27 cellular contexts compared by ENCODE assay signal in the genomic region with DNA sequence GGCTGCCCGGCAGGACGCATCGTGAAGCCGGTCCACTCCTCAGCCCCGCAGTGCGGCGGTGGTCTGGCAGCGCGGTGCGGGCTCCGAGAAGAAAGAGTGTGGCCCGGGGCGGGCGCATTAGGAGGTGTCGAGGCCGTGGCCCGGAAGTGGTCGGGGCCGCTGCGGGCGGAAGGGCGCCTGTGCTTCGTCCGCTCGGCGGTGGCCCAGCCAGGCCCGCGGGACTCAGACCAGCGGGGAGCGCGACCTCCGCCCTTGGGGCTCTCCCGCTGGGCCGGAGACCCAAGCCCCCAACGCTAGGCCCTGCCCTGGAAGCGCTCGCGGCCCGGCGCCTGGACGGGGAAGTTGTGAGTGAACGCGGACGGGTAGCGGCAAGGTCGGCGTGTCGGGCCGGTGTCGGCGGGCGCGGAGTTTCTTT. TPM values are rescaled to one million over a fixed set of nuclear protein-coding genes. Genes with fewer than 3 reads are reported as not detected.
DNase-seq lines count a peak whose midpoint lies in the region; ATAC-seq and TF ChIP-seq lines count a peak whose summit lies in the region.
"Had no signal": no experiment of that assay in that cellular context is flagged by ENCODE, and none has a peak within 500 bp of the region (broad histone marks: within the 10 kb centered on the region; RNA-seq: fewer than 3 reads in every experiment).

No MANE protein-coding gene starts in this region.

- H3K4me1 Mint-ChIP-seq in CD14-positive monocyte (peaks cover 14% of the 10 kb centered on the region), activated B cell treated with CpG ODN at 0.5 μM for 24 hours (no peaks in the 10 kb centered on the region)
- H3K4me1 Mint-ChIP-seq: activated CD4-positive, alpha-beta T cell treated with anti-CD3 and anti-CD28 coated beads, Interleukin-2, amount 10 ng/mL, durations not matched to agents 24 days and 14 days; central memory CD8-positive, alpha-beta T cell; stimulated activated naive CD8-positive, alpha-beta T cell treated with anti-CD3 and anti-CD28 coated beads, Interleukin-15, amount 100 ng/mL, for 72 hours had no signal

- H3K36me3 ChIP-seq in ovary (no peaks in the 10 kb centered on the region), suprapubic skin (no peaks in the 10 kb centered on the region), MG63 (no peaks in the 10 kb centered on the region)
- H3K36me3 ChIP-seq: BE2C had no signal

- H3K9me3 Mint-ChIP-seq in CD14-positive monocyte = peaks cover 8 to 35% (median 19%) of the 10 kb centered on the region in 7 donors
- H3K9me3 Mint-ChIP-seq in activated B cell treated with CpG ODN at 0.5 μM for 24 hours = no peaks in the 10 kb centered on the region
- H3K9me3 Mint-ChIP-seq: activated CD4-positive, alpha-beta T cell treated with anti-CD3 and anti-CD28 coated beads, Interleukin-2, amount 10 ng/mL, durations not matched to agents 24 days and 14 days; activated naive CD4-positive, alpha-beta T cell treated with anti-CD3 and anti-CD28 coated beads for 36 hours; central memory CD8-positive, alpha-beta T cell; nephron; stimulated activated naive CD8-positive, alpha-beta T cell treated with anti-CD3 and anti-CD28 coated beads, Interleukin-15, amount 100 ng/mL, for 72 hours; T-helper 2 cell treated with Interferon-gamma antibody and Interleukin-4, amounts not matched to agents 5 μg/mL and 100 μg/mL, for 36 hours; type B pancreatic cell had no signal

- CTCF ChIA-PET in activated B cell treated with CpG ODN at 0.5 μM for 24 hours (lab: Charles Lee) = no interaction called here

- H3K27me3 Mint-ChIP-seq in CD14-positive monocyte (ENCODE audit: low read depth in 3 of 3) (peaks cover 10 to 12% (median 11%) of the 10 kb centered on the region in 3 donors), activated B cell treated with CpG ODN at 0.5 μM for 24 hours (peaks cover 5% of the 10 kb centered on the region)

- TF ChIP-seq EP300 in ovary (IDR thresholded peaks at IDR 0.05) (no peak), suprapubic skin (IDR thresholded peaks at IDR 0.05) (no peak)

- 16% methylated on average over 53 of the region's 53 CpGs for WGBS in right cardiac atrium
- WGBS in ovary, 3 donors = 41 to 55% (median 43%) methylated on average over 48 to 53 of the region's 53 CpGs
- WGBS in suprapubic skin = 41% methylated on average over 47 of the region's 53 CpGs

- H3K36me3 Mint-ChIP-seq in CD14-positive monocyte (peaks cover 0 to 3% of the 10 kb centered on the region in 2 donors), activated B cell treated with CpG ODN at 0.5 μM for 24 hours (ENCODE audit: low read depth) (no peaks in the 10 kb centered on the region)
- H3K36me3 Mint-ChIP-seq: type B pancreatic cell had no signal

- H3K4me3 ChIP-seq in right cardiac atrium (ENCODE audit: low read length) (no peak overlapping the region), ovary (no peak overlapping the region), suprapubic skin (no peak overlapping the region), MG63 (no peak overlapping the region)
- H3K4me3 ChIP-seq: A549 had no signal

- ATAC-seq in activated B cell treated with CpG ODN at 0.5 μM for 24 hours (ENCODE audit: low read depth) = peak; percentile 71
- ATAC-seq in right cardiac atrium = peak; percentile 53 to 63
- ATAC-seq in HG02885 (IDR thresholded peaks at IDR 0.05; ENCODE audit: poor library complexity, unreplicated experiment) = no peak
- ATAC-seq: sciatic nerve; stimulated activated naive CD8-positive, alpha-beta T cell treated with anti-CD3 and anti-CD28 coated beads, Interleukin-15, amount 100 ng/mL, for 72 hours had no signal

- intact Hi-C loops in CD14-positive monocyte (cut with micrococcal nuclease) = no loop called here
- intact Hi-C loops in activated B cell treated with CpG ODN at 0.5 μM for 24 hours (cut with micrococcal nuclease) = no loop called here
- intact Hi-C loops in right cardiac atrium (cut with DNase I) = no loop called here
- intact Hi-C loops in ovary (cut with DNase I) = loop anchor here in 1 of 4 donors (10.0 kb wide), 1 partner anchor 46 kb away; no protein-coding TSS in a partner anchor

- DNase-seq in CD14-positive monocyte (ENCODE audit: low spot score) (no peak), activated B cell treated with CpG ODN at 0.5 μM for 24 hours (peak; percentile 19), right cardiac atrium (peak in 2 of 3 donors; percentile 28 to 55), ovary (peak in 3 of 5 donors; percentile 20 to 41 (median 28)), suprapubic skin (ENCODE audit: low spot score in 2 of 2) (no peak), NCI-H146 treated with DMSO at 0.1 percent for 48 hours (lab: John Stamatoyannopoulos, UW; ENCODE audit: unreplicated experiment) (no peak), MG63 (no peak)
- DNase-seq: activated CD4-positive, alpha-beta T cell treated with anti-CD3 and anti-CD28 coated beads, Interleukin-2, amount 10 ng/mL, durations not matched to agents 24 days and 14 days; activated naive CD4-positive, alpha-beta T cell treated with anti-CD3 and anti-CD28 coated beads for 36 hours; activated T-cell treated with anti-CD3 and anti-CD28 coated beads, Interleukin-2, amount 50 U/mL, for 48 hours; BE2C; GDM1; H9; NCI-H1092; NCI-H2029; NCI-H345; NCI-H774; RPMI8226; stimulated activated naive CD8-positive, alpha-beta T cell treated with anti-CD3 and anti-CD28 coated beads, Interleukin-15, amount 100 ng/mL, for 72 hours had no signal

- TF ChIP-seq CTCF in CD14-positive monocyte (IDR thresholded peaks at IDR 0.05) (no peak), activated B cell treated with CpG ODN at 0.5 μM for 24 hours (IDR thresholded peaks at IDR 0.05) (no peak), ovary (IDR thresholded peaks at IDR 0.05) (no peak), suprapubic skin (IDR thresholded peaks at IDR 0.05) (no peak)

- H3K4me1 ChIP-seq in right cardiac atrium (ENCODE audit: control insufficient read depth, insufficient read depth, low read length) = peaks cover 3% of the 10 kb centered on the region
- H3K4me1 ChIP-seq in ovary (ENCODE audit: insufficient read depth) = peaks cover 9% of the 10 kb centered on the region
- no peaks in the 10 kb centered on the region for H3K4me1 ChIP-seq in suprapubic skin
- H3K4me1 ChIP-seq: A549, BE2C had no signal

- no peaks in the 10 kb centered on the region for H3K27me3 ChIP-seq in right cardiac atrium (ENCODE audit: control insufficient read depth, insufficient read depth)
- H3K27me3 ChIP-seq in ovary = no peaks in the 10 kb centered on the region
- H3K27me3 ChIP-seq in suprapubic skin = peaks cover 7% of the 10 kb centered on the region
- H3K27me3 ChIP-seq in MG63 = no peaks in the 10 kb centered on the region
- H3K27me3 ChIP-seq: BE2C had no signal

- H3K9me3 ChIP-seq in right cardiac atrium (ENCODE audit: control insufficient read depth, low read length) (no peaks in the 10 kb centered on the region), ovary (no peaks in the 10 kb centered on the region), suprapubic skin (no peaks in the 10 kb centered on the region), MG63 (no peaks in the 10 kb centered on the region)
- H3K9me3 ChIP-seq: A549 had no signal

- TF ChIP-seq POLR2A in ovary (IDR thresholded peaks at IDR 0.05) = no peak
- TF ChIP-seq POLR2A in suprapubic skin (IDR thresholded peaks at IDR 0.05) = no peak

- H3K27ac ChIP-seq in right cardiac atrium (ENCODE audit: low read length) (no peak overlapping the region), ovary (no peak overlapping the region), suprapubic skin (no peak overlapping the region)
- H3K27ac ChIP-seq: A549, VCaP had no signal

- H3K27ac Mint-ChIP-seq in CD14-positive monocyte = peak overlapping the region in 1 of 7 donors; percentile 64
- no peak overlapping the region for H3K27ac Mint-ChIP-seq in activated B cell treated with CpG ODN at 0.5 μM for 24 hours
- H3K27ac Mint-ChIP-seq: activated CD4-positive, alpha-beta T cell treated with anti-CD3 and anti-CD28 coated beads, Interleukin-2, amount 10 ng/mL, durations not matched to agents 24 days and 14 days; activated naive CD4-positive, alpha-beta T cell treated with anti-CD3 and anti-CD28 coated beads for 36 hours; H9; nephron; stimulated activated naive CD8-positive, alpha-beta T cell treated with anti-CD3 and anti-CD28 coated beads, Interleukin-15, amount 100 ng/mL, for 72 hours; T-helper 2 cell treated with Interferon-gamma antibody and Interleukin-4, amounts not matched to agents 5 μg/mL and 100 μg/mL, for 36 hours; type B pancreatic cell had no signal

- H3K4me3 Mint-ChIP-seq in CD14-positive monocyte = peak overlapping the region; percentile 68 to 83
- peak overlapping the region; percentile 67 for H3K4me3 Mint-ChIP-seq in activated B cell treated with CpG ODN at 0.5 μM for 24 hours
- H3K4me3 Mint-ChIP-seq: activated CD4-positive, alpha-beta T cell treated with anti-CD3 and anti-CD28 coated beads, Interleukin-2, amount 10 ng/mL, durations not matched to agents 24 days and 14 days; activated naive CD4-positive, alpha-beta T cell treated with anti-CD3 and anti-CD28 coated beads for 36 hours; central memory CD8-positive, alpha-beta T cell; H9; nephron; stimulated activated naive CD8-positive, alpha-beta T cell treated with anti-CD3 and anti-CD28 coated beads, Interleukin-15, amount 100 ng/mL, for 72 hours; T-helper 2 cell treated with Interferon-gamma antibody and Interleukin-4, amounts not matched to agents 5 μg/mL and 100 μg/mL, for 36 hours; type B pancreatic cell had no signal

- POLR2A ChIA-PET in activated B cell treated with CpG ODN at 0.5 μM for 24 hours (lab: Charles Lee) = no interaction called here

RNA-seq across cellular contexts. Expression of a gene that starts 60.0 kb away (rescaled TPM):
- polyA plus RNA-seq in CD14-positive monocyte (under 1 TPM in 1 of 2 donors, not detected in 1; 0.02 TPM), right cardiac atrium (0.97 TPM), ovary (10 to 100 TPM; 10.1 to 48.8 TPM)
- total RNA-seq in activated B cell treated with CpG ODN at 0.5 μM for 24 hours (0.59 and 2.1 TPM in 2 replicates), right cardiac atrium (1 to 10 TPM; 4.7 to 9.1 (median 6.4) TPM), ovary (10 to 100 TPM; 17.0 to 64.7 (median 35.9) TPM), suprapubic skin (1 to 10 TPM in 1 of 4 donors, under 1 TPM in 2, not detected in 1; 0.26 to 2.2 (median 0.40) TPM)
- total RNA-seq in MG63 (2014; rRNA removed; shearing (Covaris generic); ENCODE audit: low replicate concordance) = 0.17 and 0.23 TPM in 2 replicates
- total RNA-seq: activated naive CD4-positive, alpha-beta T cell treated with anti-CD3 and anti-CD28 coated beads for 36 hours had no signal

Comparison
In these comparisons a context has a peak if more than half of its experiments do, and no peak if none do; other contexts are left out.
1. DNase-seq: peak in activated B cell treated with CpG ODN at 0.5 μM for 24 hours (single experiment), right cardiac atrium (2 of 3) and ovary (3 of 5); none in CD14-positive monocyte (single experiment), suprapubic skin (0 of 2), NCI-H146 treated with DMSO at 0.1 percent for 48 hours (single experiment) and MG63 (single experiment).